8 cellular contexts compared by ENCODE assay signal in the genomic region with DNA sequence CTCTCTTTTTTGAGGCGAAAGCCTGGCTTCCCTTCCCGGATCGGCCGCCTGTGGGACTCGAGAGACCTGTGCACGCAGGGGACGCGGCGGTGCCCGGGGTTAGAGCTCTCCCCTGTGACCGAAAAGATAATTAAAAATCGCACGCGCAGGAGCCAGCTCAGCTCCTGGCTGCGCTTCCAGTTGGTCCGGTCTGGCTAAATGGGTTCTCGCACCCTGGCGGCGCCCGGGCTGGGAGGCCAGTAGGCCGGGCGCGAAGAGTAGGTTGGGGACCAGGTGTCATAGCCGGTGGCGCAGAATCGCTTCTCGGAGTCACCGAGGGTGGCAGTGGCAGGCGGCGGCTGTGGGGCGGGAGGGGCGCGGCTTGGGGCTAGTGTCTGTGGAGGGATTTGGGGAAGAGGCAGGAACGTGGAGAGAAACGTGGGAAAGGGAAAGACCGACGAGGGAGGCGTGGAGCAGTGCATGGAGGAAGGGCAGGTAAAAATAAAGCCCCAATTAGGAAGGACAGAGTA. TPM values are rescaled to one million over a fixed set of nuclear protein-coding genes. Genes with fewer than 3 reads are reported as not detected.
DNase-seq lines count a peak whose midpoint lies in the region; ATAC-seq and TF ChIP-seq lines count a peak whose summit lies in the region.

No MANE protein-coding gene starts in this region.

- BruUV-seq in Calu3 (replicated peaks; lab: Mats Ljungman, UMichigan), result no TSS peak

- H3K27ac Mint-ChIP-seq in Calu3 (ENCODE audit: unreplicated experiment) (no peak overlapping the region), activated B cell treated with CpG ODN at 0.5 μM for 24 hours (no peak overlapping the region)

- peaks cover 0 to 31% (median 0%) of the 10 kb centered on the region in 4 donors for H3K4me1 ChIP-seq in right lobe of liver

- H3K36me3 ChIP-seq in right lobe of liver, result no peaks in the 10 kb centered on the region

- intact Hi-C loops in Calu3 (cut with micrococcal nuclease; ENCODE audit: unreplicated experiment), result loop anchor here (2.0 to 5.0 kb wide), 2 partner anchors 103 to 765 kb away; no protein-coding TSS in a partner anchor
- intact Hi-C loops in activated B cell treated with CpG ODN at 0.5 μM for 24 hours (cut with micrococcal nuclease), result loop anchor here (2.0 to 5.0 kb wide), 4 partner anchors 128 to 765 kb away; no protein-coding TSS in a partner anchor
- intact Hi-C loops in right lobe of liver (cut with DNase I), result no loop called here

- H3K4me3 ChIP-seq in choroid plexus epithelial cell (ENCODE audit: low read depth, low read length) (peak overlapping the region; percentile 95), right lobe of liver (peak overlapping the region; percentile 5 to 25 (median 12))

- no peaks in the 10 kb centered on the region for H3K9me3 Mint-ChIP-seq in Calu3 (ENCODE audit: low read depth, unreplicated experiment)
- H3K9me3 Mint-ChIP-seq in activated B cell treated with CpG ODN at 0.5 μM for 24 hours, result no peaks in the 10 kb centered on the region

- TF ChIP-seq CTCF in Calu3 (IDR thresholded peaks at IDR 0.05; ENCODE audit: unreplicated experiment) (no peak), activated B cell treated with CpG ODN at 0.5 μM for 24 hours (IDR thresholded peaks at IDR 0.05) (no peak), choroid plexus epithelial cell (conservative IDR thresholded peaks at IDR 0.05; ENCODE audit: low read depth, low read length) (peak; percentile 48), right lobe of liver (IDR thresholded peaks at IDR 0.05) (peak; percentile 23 to 43 (median 34))

- DNase-seq in Calu3, result peak; percentile 67
- peak; percentile 91 for DNase-seq in M059J (ENCODE audit: low read depth)
- DNase-seq in activated B cell treated with CpG ODN at 0.5 μM for 24 hours, result peak; percentile 51
- peak; percentile 63 for DNase-seq in choroid plexus epithelial cell (ENCODE audit: low read depth)
- peak; percentile 65 to 75 (median 71) for DNase-seq in right lobe of liver
- DNase-seq in stimulated activated CD8-positive, alpha-beta memory T cell treated with anti-CD3 and anti-CD28 coated beads, Interleukin-12 subunit alpha, Interleukin-12 subunit beta, amount 100 ng/mL, for 4 hours (ENCODE audit: low read depth), result peak; percentile 36

- POLR2A ChIA-PET in activated B cell treated with CpG ODN at 0.5 μM for 24 hours (lab: Charles Lee), result interaction anchor here (3.3 kb wide), 1 partner anchor 42 kb away, joined by 16 read pairs; a partner anchor contains a TSS

- no peak overlapping the region for H3K27ac ChIP-seq in right lobe of liver

- WGBS in right lobe of liver (ENCODE audit: insufficient coverage, low coverage, low lambda C conversion rate, missing lambda C conversion rate), result under 1% methylated on average over 26 of the region's 38 CpGs

- peaks cover 0 to 23% of the 10 kb centered on the region in 2 donors for H3K27me3 ChIP-seq in right lobe of liver

- CTCF ChIA-PET in Calu3 (lab: Charles Lee), result interaction anchor here (0.6 to 1.5 kb wide), 7 partner anchors 21 to 944 kb away, joined by 3 to 9 read pairs (median 4); a partner anchor contains a TSS
- CTCF ChIA-PET in activated B cell treated with CpG ODN at 0.5 μM for 24 hours (lab: Charles Lee), result interaction anchor here (0.7 to 3.2 kb wide), 6 partner anchors 42 to 944 kb away, joined by 3 to 14 read pairs (median 4); a partner anchor contains a TSS

- H3K27me3 Mint-ChIP-seq in Calu3 (ENCODE audit: unreplicated experiment) (peaks cover 67% of the 10 kb centered on the region), activated B cell treated with CpG ODN at 0.5 μM for 24 hours (peaks cover 51% of the 10 kb centered on the region)

- H3K36me3 Mint-ChIP-seq in Calu3 (ENCODE audit: insufficient read depth, unreplicated experiment) (peaks cover 22% of the 10 kb centered on the region), activated B cell treated with CpG ODN at 0.5 μM for 24 hours (ENCODE audit: low read depth) (no peaks in the 10 kb centered on the region)

- H3K4me3 Mint-ChIP-seq in Calu3 (ENCODE audit: low read depth, unreplicated experiment) (peak overlapping the region; percentile 62), activated B cell treated with CpG ODN at 0.5 μM for 24 hours (peak overlapping the region; percentile 69)

- H3K4me1 Mint-ChIP-seq in Calu3 (ENCODE audit: low read depth, unreplicated experiment), result no peaks in the 10 kb centered on the region
- H3K4me1 Mint-ChIP-seq in activated B cell treated with CpG ODN at 0.5 μM for 24 hours, result peaks cover 49% of the 10 kb centered on the region

- H3K9me3 ChIP-seq in right lobe of liver, result no peaks in the 10 kb centered on the region

- no peak for TF ChIP-seq POLR2A in right lobe of liver (IDR thresholded peaks at IDR 0.05)

- ATAC-seq in activated B cell treated with CpG ODN at 0.5 μM for 24 hours (ENCODE audit: low read depth), result peak; percentile 15
- ATAC-seq in right lobe of liver, result peak; percentile 71 to 78 (median 74)
- ATAC-seq in GM21360 (IDR thresholded peaks at IDR 0.05; ENCODE audit: unreplicated experiment), result no peak
- ATAC-seq in GM21737 (IDR thresholded peaks at IDR 0.05; ENCODE audit: unreplicated experiment), result no peak

RNA-seq across cellular contexts. Expression of a gene that starts 41.9 kb away (rescaled TPM):
- total RNA-seq in Calu3 (2022) (7.0 and 10.3 TPM in 2 replicates), activated B cell treated with CpG ODN at 0.5 μM for 24 hours (9.9 and 10.4 TPM in 2 replicates), right lobe of liver (1 to 10 TPM in 5 of 6 experiments, under 1 TPM in 1; 0.95 to 2.8 (median 2.0) TPM)
- 4.5 and 7.3 TPM in 2 replicates for total RNA-seq in M059J (2014; rRNA removed; shearing (Covaris generic))

Comparison
In these comparisons a context has a peak if more than half of its experiments do, and no peak if none do; other contexts are left out.
1. DNase-seq: peak in every context shown above with its lines; median percentile 91 in M059J; 71 in right lobe of liver; 67 in Calu3; 63 in choroid plexus epithelial cell; 51 in activated B cell treated with CpG ODN at 0.5 μM for 24 hours; 36 in stimulated activated CD8-positive, alpha-beta memory T cell treated with anti-CD3 and anti-CD28 coated beads, Interleukin-12 subunit alpha, Interleukin-12 subunit beta, amount 100 ng/mL, for 4 hours.
2. CTCF ChIP-seq: peak in choroid plexus epithelial cell (single experiment) and right lobe of liver (4 of 4); none in Calu3 (single experiment) and activated B cell treated with CpG ODN at 0.5 μM for 24 hours (single experiment).
3. ATAC-seq: peak in activated B cell treated with CpG ODN at 0.5 μM for 24 hours (single experiment) and right lobe of liver (4 of 4); none in GM21360 (single experiment) and GM21737 (single experiment).
4. intact Hi-C loops: an anchor here in Calu3 (2.0 to 5.0 kb wide) and activated B cell treated with CpG ODN at 0.5 μM for 24 hours (2.0 to 5.0 kb wide); none called in right lobe of liver.